ENCODE assay signal across 13 cellular contexts in the genomic region with DNA sequence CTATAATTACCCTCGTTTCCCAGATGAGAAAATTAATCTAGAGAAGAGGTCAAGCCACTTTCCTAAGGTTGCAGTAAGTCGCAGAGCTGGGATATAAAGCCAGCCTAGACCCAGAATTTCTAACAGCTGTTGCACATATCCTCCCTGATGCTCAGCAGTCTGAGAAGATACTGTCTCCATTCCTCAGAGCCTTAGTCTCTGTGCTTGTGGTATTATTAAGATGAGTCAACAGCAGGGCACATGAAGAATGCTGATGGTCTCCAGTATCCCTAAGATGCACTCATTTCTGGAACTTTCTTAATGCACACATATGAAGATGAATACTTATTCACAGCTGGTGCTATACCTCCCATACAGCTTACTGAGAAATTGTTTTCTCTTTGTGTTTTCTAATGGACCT. TPM values are rescaled to one million over a fixed set of nuclear protein-coding genes. Genes with fewer than 3 reads are reported as not detected.
DNase-seq lines count a peak whose midpoint lies in the region; ATAC-seq and TF ChIP-seq lines count a peak whose summit lies in the region.
"Had no signal": no experiment of that assay in that cellular context is flagged by ENCODE, and none has a peak within 500 bp of the region (broad histone marks: within the 10 kb centered on the region; RNA-seq: fewer than 3 reads in every experiment).

No MANE protein-coding gene starts in this region.

- H3K27ac Mint-ChIP-seq in HFFc6 = peak overlapping the region; percentile 70
- H3K27ac Mint-ChIP-seq: activated T-cell treated with anti-CD3 and anti-CD28 coated beads, Interleukin-2, amount 50 U/mL, for 24 hours; type B pancreatic cell had no signal

- DNase-seq in EH (ENCODE audit: low read depth) (peak; percentile 93), HFFc6 (peak; percentile 74), RWPE2 (ENCODE audit: low spot score) (no peak), myocyte (ENCODE audit: low read depth) (peak; percentile 92), T-helper 2 cell (no peak), NCI-H128 (lab: John Stamatoyannopoulos, UW; ENCODE audit: unreplicated experiment) (no peak)
- no peak for DNase-seq in activated T-cell treated with anti-CD3 and anti-CD28 coated beads, Interleukin-2, amount 50 U/mL, for 48 hours
- DNase-seq in activated T-cell treated with anti-CD3 and anti-CD28 coated beads, Interleukin-2, amount 50 U/mL, for 1 hour = no peak
- DNase-seq: activated T-cell treated with anti-CD3 and anti-CD28 coated beads, Interleukin-2, amount 50 U/mL, for 24 hours; RPMI8226; sigmoid colon had no signal

- H3K9me3 ChIP-seq in RWPE2 (ENCODE audit: severe bottlenecking) = no peaks in the 10 kb centered on the region
- H3K9me3 ChIP-seq: sigmoid colon had no signal

- H3K9me3 Mint-ChIP-seq in HFFc6 = 0 out of 2 replicates have a peak, but pooled peaks cover 4% of the 10 kb centered on the region
- H3K9me3 Mint-ChIP-seq: activated T-cell treated with anti-CD3 and anti-CD28 coated beads, Interleukin-2, amount 50 U/mL, for 24 hours; type B pancreatic cell had no signal

- no peak overlapping the region for H3K27ac ChIP-seq in RWPE2 (ENCODE audit: poor library complexity, severe bottlenecking)
- H3K27ac ChIP-seq: sigmoid colon had no signal

- peaks cover 51% of the 10 kb centered on the region for H3K4me1 Mint-ChIP-seq in HFFc6 (ENCODE audit: low read depth)

- H3K27me3 Mint-ChIP-seq in HFFc6 (ENCODE audit: insufficient read depth) = no peaks in the 10 kb centered on the region; the same call in 1 of the 2 replicates
- H3K27me3 Mint-ChIP-seq: type B pancreatic cell had no signal

- no peaks in the 10 kb centered on the region for H3K36me3 ChIP-seq in RWPE2 (ENCODE audit: low read depth)

- H3K27me3 ChIP-seq in RWPE2 (ENCODE audit: insufficient read depth, poor library complexity, severe bottlenecking) = no peaks in the 10 kb centered on the region
- H3K27me3 ChIP-seq: sigmoid colon had no signal

- no peaks in the 10 kb centered on the region for H3K4me1 ChIP-seq in RWPE2 (ENCODE audit: insufficient read depth, poor library complexity, severe bottlenecking)

- ATAC-seq in RWPE2 (ENCODE audit: low read depth) = peak; percentile 43; the same call in 1 of the 3 replicates
- ATAC-seq: K562 had no signal

- TF ChIP-seq CTCF in HFFc6 (IDR thresholded peaks at IDR 0.05) (no peak), RWPE2 (IDR thresholded peaks at IDR 0.05; ENCODE audit: poor library complexity, severe bottlenecking) (no peak)

- no peak overlapping the region for H3K4me3 ChIP-seq in RWPE2 (ENCODE audit: severe bottlenecking)
- H3K4me3 ChIP-seq: K562, sigmoid colon had no signal

- no peak overlapping the region for H3K4me3 Mint-ChIP-seq in HFFc6
- H3K4me3 Mint-ChIP-seq: activated T-cell treated with anti-CD3 and anti-CD28 coated beads, Interleukin-2, amount 50 U/mL, for 24 hours; type B pancreatic cell had no signal

- H3K36me3 Mint-ChIP-seq in HFFc6 (ENCODE audit: low read depth) = no peaks in the 10 kb centered on the region
- H3K36me3 Mint-ChIP-seq: type B pancreatic cell had no signal

RNA-seq across cellular contexts. Expression of a gene that starts 32.5 kb away (rescaled TPM):
- 1 to 10 TPM; 5.2 to 6.7 (median 6.4) TPM for total RNA-seq in HFFc6 (2021; fragmentation: NEBNext Ultra II Directional; extraction: Animal tissue kit (Norgen Biotek cat#: 25700))
- total RNA-seq in myocyte = 75.3 and 104 TPM in 2 replicates
- 65.8 TPM for polyA plus RNA-seq in myocyte (2012)
- total RNA-seq: K562 had no signal
- polyA plus RNA-seq: K562 had no signal

Comparison
In these comparisons a context has a peak if more than half of its experiments do, and no peak if none do; other contexts are left out.
1. DNase-seq: peak in EH (single experiment), HFFc6 (single experiment) and myocyte (single experiment); none in RWPE2 (single experiment), activated T-cell treated with anti-CD3 and anti-CD28 coated beads, Interleukin-2, amount 50 U/mL, for 48 hours (0 of 2), T-helper 2 cell (0 of 5), NCI-H128 (single experiment) and activated T-cell treated with anti-CD3 and anti-CD28 coated beads, Interleukin-2, amount 50 U/mL, for 1 hour (single experiment).